26 cellular contexts compared by ENCODE assay signal in genomic region chr4:43547560-43547959, GRCh38.
"Had no signal": no experiment of that assay in that cellular context is flagged by ENCODE, and none has a peak within 500 bp of the region (broad histone marks: within the 10 kb centered on the region; RNA-seq: fewer than 3 reads in every experiment).

No MANE protein-coding gene starts in this region.

- H3K4me3 ChIP-seq: neural progenitor cell, ovary, psoas muscle, right lobe of liver, sigmoid colon, thoracic aorta, thyroid gland, tibial nerve, upper lobe of left lung, vagina had no signal

- H3K9me3 ChIP-seq: psoas muscle, right lobe of liver, thoracic aorta, thyroid gland, vagina had no signal

- H3K36me3 ChIP-seq: neural progenitor cell, ovary, right lobe of liver, sigmoid colon, thoracic aorta, thyroid gland, tibial nerve, upper lobe of left lung, vagina had no signal

- DNase-seq: natural killer cell; occipital lobe; ovary; posterior cingulate gyrus; psoas muscle; right cardiac atrium; right lobe of liver; sigmoid colon; small intestine; stimulated activated CD4-positive, alpha-beta T cell treated with anti-CD3 and anti-CD28 coated beads, Interleukin-15, amount 100 ng/mL, for 24 hours; stimulated activated CD4-positive, alpha-beta T cell treated with anti-CD3 and anti-CD28 coated beads, Interleukin-2, amount 100 ng/mL, for 24 hours; stimulated activated CD4-positive, alpha-beta T cell treated with anti-CD3 and anti-CD28 coated beads, Interleukin-2, amount 100 ng/mL, for 48 hours; stimulated activated CD4-positive, alpha-beta T cell treated with anti-CD3 and anti-CD28 coated beads, Interleukin-4, amount 100 ng/mL, for 24 hours; stimulated activated naive B cell treated with anti-CD40 and anti-IgM and Interleukin-4, amounts not matched to agents 10 μg/mL and 1 μg/mL and 100 μg/mL, for 72 hours; stimulated activated naive CD4-positive, alpha-beta T cell treated with Interleukin-2 at 50 U/mL for 16 hours; stimulated activated naive CD8-positive, alpha-beta T cell treated with anti-CD3 and anti-CD28 coated beads, Interleukin-15, amount 100 ng/mL, for 72 hours; substantia nigra; thyroid gland; trophoblast cell; upper lobe of left lung had no signal

- H3K27me3 ChIP-seq: neural progenitor cell, ovary, right lobe of liver, sigmoid colon, thyroid gland, tibial nerve, upper lobe of left lung, vagina had no signal

- H3K4me1 ChIP-seq: neural progenitor cell, parathyroid adenoma, psoas muscle, right lobe of liver, sigmoid colon, thyroid gland, tibial nerve, upper lobe of left lung, vagina had no signal

- ATAC-seq: natural killer cell; psoas muscle; right cardiac atrium; right lobe of liver; stimulated activated effector memory CD8-positive, alpha-beta T cell treated with anti-CD3 and anti-CD28 coated beads, Interleukin-12 subunit alpha, Interleukin-12 subunit beta, amount 100 ng/mL, for 72 hours; stimulated activated naive B cell treated with anti-CD40 and anti-IgM and Interleukin-4, amounts not matched to agents 10 μg/mL and 1 μg/mL and 100 μg/mL, for 72 hours; stimulated activated naive CD8-positive, alpha-beta T cell treated with anti-CD3 and anti-CD28 coated beads, Interleukin-15, amount 100 ng/mL, for 72 hours had no signal

- H3K27ac ChIP-seq: neural progenitor cell, ovary, parathyroid adenoma, psoas muscle, right lobe of liver, sigmoid colon, thoracic aorta, thyroid gland, tibial nerve, upper lobe of left lung, vagina had no signal
